Comparison of ENCODE assay signal across 26 cellular contexts in the genomic region with DNA sequence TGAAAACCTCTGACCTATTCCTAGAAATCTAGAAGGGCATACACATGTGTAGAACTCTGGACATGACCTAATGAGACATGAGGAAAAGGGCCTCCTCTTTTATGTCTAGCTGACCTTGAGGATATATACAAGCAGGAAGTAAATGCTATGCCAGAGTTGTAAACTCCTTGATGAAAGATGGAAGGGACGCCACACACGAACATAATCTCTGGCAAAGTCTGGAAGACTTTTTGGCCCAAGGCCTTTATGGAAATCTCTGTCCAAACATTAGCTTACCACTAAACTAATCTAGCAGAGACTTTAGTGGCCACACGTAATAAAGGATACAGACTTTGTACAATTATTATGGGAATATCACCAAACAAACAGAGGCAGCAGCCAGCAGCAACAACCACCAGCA.
"Had no signal": no experiment of that assay in that cellular context is flagged by ENCODE, and none has a peak within 500 bp of the region (broad histone marks: within the 10 kb centered on the region; RNA-seq: fewer than 3 reads in every experiment).

No MANE protein-coding gene starts in this region.

- H3K4me3 ChIP-seq: body of pancreas, cardiac muscle cell, left ventricle myocardium inferior, neural progenitor cell, sigmoid colon, spleen, testis, vagina had no signal

- H3K27me3 Mint-ChIP-seq: activated CD4-positive, alpha-beta memory T cell treated with anti-CD3 and anti-CD28 coated beads, Interleukin-2, amount 10 ng/mL, durations not matched to agents 7 days and 5 days; activated CD4-positive, alpha-beta T cell treated with anti-CD3 and anti-CD28 coated beads, Interleukin-2, amount 10 ng/mL, durations not matched to agents 24 days and 14 days; activated CD8-positive, alpha-beta memory T cell treated with anti-CD3 and anti-CD28 coated beads, Interleukin-2, amount 10 ng/mL, durations not matched to agents 7 days and 5 days; activated naive CD8-positive, alpha-beta T cell treated with anti-CD3 and anti-CD28 coated beads, Interleukin-2, amount 50 U/mL, for 24 hours; naive thymus-derived CD8-positive, alpha-beta T cell; type B pancreatic cell had no signal

- DNase-seq: activated CD4-positive, alpha-beta memory T cell treated with anti-CD3 and anti-CD28 coated beads, Interleukin-2, amount 10 ng/mL, durations not matched to agents 7 days and 5 days; activated CD4-positive, alpha-beta T cell treated with anti-CD3 and anti-CD28 coated beads, Interleukin-2, amount 10 ng/mL, durations not matched to agents 24 days and 14 days; activated CD8-positive, alpha-beta memory T cell treated with anti-CD3 and anti-CD28 coated beads, Interleukin-2, amount 10 ng/mL, durations not matched to agents 7 days and 5 days; activated effector memory CD4-positive, alpha-beta T cell treated with anti-CD3 and anti-CD28 coated beads, Interleukin-2, amount 50 U/mL, for 16 hours; activated naive CD4-positive, alpha-beta T cell treated with anti-CD3 and anti-CD28 coated beads, Interleukin-2, amount 50 U/mL, for 16 hours; activated naive CD8-positive, alpha-beta T cell treated with anti-CD3 and anti-CD28 coated beads, Interleukin-2, amount 50 U/mL, for 24 hours; activated T-cell treated with anti-CD3 and anti-CD28 coated beads for 4 hours; body of pancreas; cortex of kidney; erythroblast; foreskin fibroblast; hippocampal formation; kidney glomerular epithelial cell; left ventricle myocardium inferior; naive thymus-derived CD8-positive, alpha-beta T cell; retina; sigmoid colon; spleen; stimulated activated CD4-positive, alpha-beta T cell treated with anti-CD3 and anti-CD28 coated beads, Interleukin-4, amount 100 ng/mL, for 1 hour; stimulated activated naive CD4-positive, alpha-beta T cell; testis had no signal

- H3K36me3 Mint-ChIP-seq: activated CD8-positive, alpha-beta memory T cell treated with anti-CD3 and anti-CD28 coated beads, Interleukin-2, amount 10 ng/mL, durations not matched to agents 7 days and 5 days; neural progenitor cell; type B pancreatic cell had no signal

- H3K4me3 Mint-ChIP-seq: activated CD4-positive, alpha-beta memory T cell treated with anti-CD3 and anti-CD28 coated beads, Interleukin-2, amount 10 ng/mL, durations not matched to agents 7 days and 5 days; activated CD4-positive, alpha-beta T cell treated with anti-CD3 and anti-CD28 coated beads, Interleukin-2, amount 10 ng/mL, durations not matched to agents 24 days and 14 days; activated CD8-positive, alpha-beta memory T cell treated with anti-CD3 and anti-CD28 coated beads, Interleukin-2, amount 10 ng/mL, durations not matched to agents 7 days and 5 days; activated naive CD8-positive, alpha-beta T cell treated with anti-CD3 and anti-CD28 coated beads, Interleukin-2, amount 50 U/mL, for 24 hours; naive thymus-derived CD8-positive, alpha-beta T cell; neural progenitor cell; type B pancreatic cell had no signal

- H3K9me3 ChIP-seq: body of pancreas, sigmoid colon, testis had no signal

- H3K27ac Mint-ChIP-seq: activated CD4-positive, alpha-beta memory T cell treated with anti-CD3 and anti-CD28 coated beads, Interleukin-2, amount 10 ng/mL, durations not matched to agents 7 days and 5 days; activated CD4-positive, alpha-beta T cell treated with anti-CD3 and anti-CD28 coated beads, Interleukin-2, amount 10 ng/mL, durations not matched to agents 24 days and 14 days; activated CD8-positive, alpha-beta memory T cell treated with anti-CD3 and anti-CD28 coated beads, Interleukin-2, amount 10 ng/mL, durations not matched to agents 7 days and 5 days; activated naive CD8-positive, alpha-beta T cell treated with anti-CD3 and anti-CD28 coated beads, Interleukin-2, amount 50 U/mL, for 24 hours; naive thymus-derived CD8-positive, alpha-beta T cell; neural progenitor cell; type B pancreatic cell had no signal

- H3K27me3 ChIP-seq: body of pancreas, cardiac muscle cell, neural progenitor cell, sigmoid colon, spleen, testis, vagina had no signal

- H3K4me1 ChIP-seq: body of pancreas, left ventricle myocardium inferior, sigmoid colon, spleen, testis, vagina had no signal

- H3K27ac ChIP-seq: body of pancreas, cardiac muscle cell, left ventricle myocardium inferior, neural progenitor cell, sigmoid colon, spleen, testis, vagina had no signal

- ATAC-seq: activated CD4-positive, CD25-positive, alpha-beta regulatory T cell treated with anti-CD3 and anti-CD28 coated beads, Interleukin-2, amount 50 U/mL, for 24 hours; activated CD8-positive, alpha-beta memory T cell treated with anti-CD3 and anti-CD28 coated beads, Interleukin-2, amount 10 ng/mL, durations not matched to agents 7 days and 5 days; activated naive CD8-positive, alpha-beta T cell treated with anti-CD3 and anti-CD28 coated beads, Interleukin-2, amount 50 U/mL, for 24 hours; body of pancreas; naive thymus-derived CD8-positive, alpha-beta T cell had no signal

- H3K36me3 ChIP-seq: cardiac muscle cell, left ventricle myocardium inferior, neural progenitor cell, sigmoid colon, spleen, vagina had no signal

- H3K4me1 Mint-ChIP-seq: activated CD4-positive, alpha-beta memory T cell treated with anti-CD3 and anti-CD28 coated beads, Interleukin-2, amount 10 ng/mL, durations not matched to agents 7 days and 5 days; activated CD4-positive, alpha-beta T cell treated with anti-CD3 and anti-CD28 coated beads, Interleukin-2, amount 10 ng/mL, durations not matched to agents 24 days and 14 days; activated CD8-positive, alpha-beta memory T cell treated with anti-CD3 and anti-CD28 coated beads, Interleukin-2, amount 10 ng/mL, durations not matched to agents 7 days and 5 days; activated naive CD8-positive, alpha-beta T cell treated with anti-CD3 and anti-CD28 coated beads, Interleukin-2, amount 50 U/mL, for 24 hours; naive thymus-derived CD8-positive, alpha-beta T cell had no signal

- H3K9me3 Mint-ChIP-seq: activated CD4-positive, alpha-beta memory T cell treated with anti-CD3 and anti-CD28 coated beads, Interleukin-2, amount 10 ng/mL, durations not matched to agents 7 days and 5 days; activated CD4-positive, alpha-beta T cell treated with anti-CD3 and anti-CD28 coated beads, Interleukin-2, amount 10 ng/mL, durations not matched to agents 24 days and 14 days; neural progenitor cell; type B pancreatic cell had no signal
